22 cellular contexts compared by ENCODE assay signal in genomic region chrX:103882999-103883398, GRCh38. TPM values are rescaled to one million over a fixed set of nuclear protein-coding genes. Genes with fewer than 3 reads are reported as not detected.
DNase-seq lines count a peak whose midpoint lies in the region; ATAC-seq and TF ChIP-seq lines count a peak whose summit lies in the region.
"Had no signal": no experiment of that assay in that cellular context is flagged by ENCODE, and none has a peak within 500 bp of the region (broad histone marks: within the 10 kb centered on the region; RNA-seq: fewer than 3 reads in every experiment).

No MANE protein-coding gene starts in this region.

- ATAC-seq in left colon (peak; percentile 89), GM21447 (IDR thresholded peaks at IDR 0.05; ENCODE audit: unreplicated experiment) (no peak)
- ATAC-seq: CD8-positive, alpha-beta T cell; GM12878 had no signal

- no peaks in the 10 kb centered on the region for H3K9me3 ChIP-seq in suprapubic skin
- H3K9me3 ChIP-seq: Caco-2 had no signal

- no peak for TF ChIP-seq POLR2A in suprapubic skin (IDR thresholded peaks at IDR 0.05)

- no peaks in the 10 kb centered on the region for H3K27me3 ChIP-seq in suprapubic skin
- H3K27me3 ChIP-seq: BLaER1 treated with 17β-estradiol and CSF1 and Interleukin-3, amounts not matched to agents 10 nM and 100 nM had no signal

- H3K9me3 Mint-ChIP-seq in Calu3 (ENCODE audit: low read depth, unreplicated experiment), result no peaks in the 10 kb centered on the region
- H3K9me3 Mint-ChIP-seq: CD8-positive, alpha-beta T cell had no signal

- CTCF ChIA-PET in Calu3 (lab: Charles Lee), result interaction anchor here (1.3 kb wide), 1 partner anchor 38 kb away, joined by 5 read pairs; no protein-coding TSS in a partner anchor

- H3K36me3 Mint-ChIP-seq in Calu3 (ENCODE audit: insufficient read depth, unreplicated experiment), result no peaks in the 10 kb centered on the region
- H3K36me3 Mint-ChIP-seq: CD8-positive, alpha-beta T cell had no signal

- no TSS peak for BruUV-seq in Calu3 (replicated peaks; lab: Mats Ljungman, UMichigan)

- no peak overlapping the region for H3K4me3 Mint-ChIP-seq in Calu3 (ENCODE audit: low read depth, unreplicated experiment)
- H3K4me3 Mint-ChIP-seq: B cell; CD4-positive, alpha-beta T cell; CD8-positive, alpha-beta T cell had no signal

- TF ChIP-seq CTCF in Calu3 (IDR thresholded peaks at IDR 0.05; ENCODE audit: unreplicated experiment), result no peak
- TF ChIP-seq CTCF in suprapubic skin (IDR thresholded peaks at IDR 0.05), result no peak

- H3K27ac Mint-ChIP-seq in Calu3 (ENCODE audit: unreplicated experiment), result peak overlapping the region; percentile 64
- H3K27ac Mint-ChIP-seq: B cell; CD4-positive, alpha-beta T cell; CD8-positive, alpha-beta T cell had no signal

- DNase-seq in Calu3 (no peak), left colon (no peak), T-helper 2 cell (no peak), suprapubic skin (ENCODE audit: low spot score in 2 of 2) (no peak)
- DNase-seq: 8988T; AML-193; Caco-2; CD4-positive, alpha-beta T cell; CD8-positive, alpha-beta T cell; DMS 273 treated with DMSO at 0.1 percent for 48 hours; DMS153; DMS53; DMS79; DND-41; EL; GDM1 had no signal

- no peaks in the 10 kb centered on the region for H3K27me3 Mint-ChIP-seq in Calu3 (ENCODE audit: unreplicated experiment)
- H3K27me3 Mint-ChIP-seq: B cell; CD4-positive, alpha-beta T cell had no signal

- intact Hi-C loops in Calu3 (cut with micrococcal nuclease; ENCODE audit: unreplicated experiment), result no loop called here
- intact Hi-C loops in left colon (cut with DNase I, micrococcal nuclease), result no loop called here

- 72% methylated on average over 2 of the region's 2 CpGs for WGBS in suprapubic skin

- no peaks in the 10 kb centered on the region for H3K36me3 ChIP-seq in suprapubic skin
- H3K36me3 ChIP-seq: BLaER1 treated with 17β-estradiol and CSF1 and Interleukin-3, amounts not matched to agents 10 nM and 100 nM had no signal

- no peak overlapping the region for H3K27ac ChIP-seq in suprapubic skin
- H3K27ac ChIP-seq: BLaER1 treated with 17β-estradiol and CSF1 and Interleukin-3, amounts not matched to agents 10 nM and 100 nM; C4-2B had no signal

- no peaks in the 10 kb centered on the region for H3K4me1 ChIP-seq in suprapubic skin
- H3K4me1 ChIP-seq: BLaER1 treated with 17β-estradiol and CSF1 and Interleukin-3, amounts not matched to agents 10 nM and 100 nM; Caco-2 had no signal

- H3K4me1 Mint-ChIP-seq in Calu3 (ENCODE audit: low read depth, unreplicated experiment), result peaks cover 45% of the 10 kb centered on the region
- H3K4me1 Mint-ChIP-seq: B cell had no signal

- H3K4me3 ChIP-seq in suprapubic skin, result no peak overlapping the region
- H3K4me3 ChIP-seq: BLaER1 treated with 17β-estradiol and CSF1 and Interleukin-3, amounts not matched to agents 10 nM and 100 nM; GM12878 had no signal

- TF ChIP-seq EP300 in suprapubic skin (IDR thresholded peaks at IDR 0.05), result no peak

RNA-seq across cellular contexts. Expression of gene RAB9B, which starts 50.9 kb away (rescaled TPM):
- total RNA-seq in Calu3 (2022) (1.3 and 1.5 TPM in 2 replicates), left colon (1 to 10 TPM in 1 of 2 donors, under 1 TPM in 1; 0.40 to 1.3 TPM), suprapubic skin (1 to 10 TPM in 1 of 4 donors, under 1 TPM in 3; 0.16 to 2.1 (median 0.53) TPM)
- total RNA-seq: G401 had no signal
